In genomic region chr19:1261863-1262686, GRCh38 we compare ENCODE assay signal across 1 cellular context.
TF ChIP-seq lines count a peak whose summit lies in the region.

No MANE protein-coding gene starts in this region.

TF ChIP-seq in HepG2, 621 proteins besides CTCF, POLR2A, EP300 and RAD21 (continued from another document and continues in another):
- TF ChIP-seq ZNF713 (CRISPR knock-in tag; IDR thresholded peaks at IDR 0.05): no peak
- peak; percentile 8 for TF ChIP-seq MED8 (CRISPR knock-in tag; IDR thresholded peaks at IDR 0.05; ENCODE audit: insufficient replicate concordance)
- no peak for TF ChIP-seq SIX4 (CRISPR knock-in tag; IDR thresholded peaks at IDR 0.05)
- no peak for TF ChIP-seq PAXIP1 (CRISPR knock-in tag; conservative IDR thresholded peaks at IDR 0.05)
- TF ChIP-seq ZNF672 (CRISPR knock-in tag; IDR thresholded peaks at IDR 0.05): no peak
- TF ChIP-seq HNF1B (CRISPR knock-in tag; IDR thresholded peaks at IDR 0.05): 0 out of 2 replicates have a peak, but pooled peaks have one; percentile 29
- TF ChIP-seq ZBTB34 (CRISPR knock-in tag; IDR thresholded peaks at IDR 0.05): no peak
- TF ChIP-seq ZNF775 (CRISPR knock-in tag; IDR thresholded peaks at IDR 0.05; ENCODE audit: borderline replicate concordance): no peak
- TF ChIP-seq MAF1 (CRISPR knock-in tag; IDR thresholded peaks at IDR 0.05; ENCODE audit: borderline replicate concordance): 0 out of 2 replicates have a peak, but pooled peaks have one; percentile 42
- 0 out of 2 replicates have a peak, but pooled peaks have one; percentile 29 for TF ChIP-seq POGZ (CRISPR knock-in tag; IDR thresholded peaks at IDR 0.05)
- peak; percentile 29; the same call in 1 of the 2 replicates for TF ChIP-seq ARID4A (CRISPR knock-in tag; IDR thresholded peaks at IDR 0.05; ENCODE audit: borderline replicate concordance)
- peak; percentile 86 for TF ChIP-seq ZNF281 (CRISPR knock-in tag; IDR thresholded peaks at IDR 0.05; ENCODE audit: borderline replicate concordance)
- no peak for TF ChIP-seq MAFG (CRISPR knock-in tag; IDR thresholded peaks at IDR 0.05)
- TF ChIP-seq PHF20 (CRISPR knock-in tag; IDR thresholded peaks at IDR 0.05): peak; percentile 28; the same call in 1 of the 2 replicates
- TF ChIP-seq ZNF232 (CRISPR knock-in tag; IDR thresholded peaks at IDR 0.05; ENCODE audit: borderline replicate concordance): no peak
- TF ChIP-seq ZNF513 (CRISPR knock-in tag; conservative IDR thresholded peaks at IDR 0.05): no peak
- TF ChIP-seq ZNF660 (CRISPR knock-in tag; IDR thresholded peaks at IDR 0.05; ENCODE audit: borderline replicate concordance, low read depth): no peak
- peak; percentile 66; the same call in 1 of the 2 replicates for TF ChIP-seq ZNF296 (CRISPR knock-in tag; conservative IDR thresholded peaks at IDR 0.05)
- TF ChIP-seq ZGPAT (CRISPR knock-in tag; IDR thresholded peaks at IDR 0.05): no peak
- no peak for TF ChIP-seq ZNF768 (CRISPR knock-in tag; IDR thresholded peaks at IDR 0.05)
- no peak for TF ChIP-seq ZZZ3 (CRISPR knock-in tag; IDR thresholded peaks at IDR 0.05; ENCODE audit: borderline replicate concordance)
- TF ChIP-seq TFE3 (CRISPR knock-in tag; IDR thresholded peaks at IDR 0.05): no peak
- TF ChIP-seq TBL1XR1 (IDR thresholded peaks at IDR 0.05; ENCODE audit: borderline replicate concordance, low read length, partially characterized antibody): no peak
- 0 out of 2 replicates have a peak, but pooled peaks have one; percentile 17 for TF ChIP-seq SOX5 (CRISPR knock-in tag; IDR thresholded peaks at IDR 0.05; ENCODE audit: borderline replicate concordance)
- peak; percentile 72 for TF ChIP-seq SAP130 (CRISPR knock-in tag; IDR thresholded peaks at IDR 0.05; ENCODE audit: low read depth)
- TF ChIP-seq JUND (CRISPR knock-in tag; IDR thresholded peaks at IDR 0.05): no peak
- no peak for TF ChIP-seq ZNF432 (CRISPR knock-in tag; IDR thresholded peaks at IDR 0.05; ENCODE audit: borderline replicate concordance)
- no peak for TF ChIP-seq BCLAF1 (IDR thresholded peaks at IDR 0.05)
